13 cellular contexts compared by ENCODE assay signal in genomic region chr4:1643971-1644735, GRCh38. TPM values are rescaled to one million over a fixed set of nuclear protein-coding genes. Genes with fewer than 3 reads are reported as not detected.
DNase-seq lines count a peak whose midpoint lies in the region; TF ChIP-seq lines count a peak whose summit lies in the region.
"Had no signal": no experiment of that assay in that cellular context is flagged by ENCODE, and none has a peak within 500 bp of the region (broad histone marks: within the 10 kb centered on the region; RNA-seq: fewer than 3 reads in every experiment).

No MANE protein-coding gene starts in this region.

- peak overlapping the region; percentile 68 for H3K9ac ChIP-seq in neuronal stem cell (ENCODE audit: low read depth, low read length, poor library complexity)

- H3K27ac ChIP-seq in cardiac muscle cell (peak overlapping the region; percentile 89), right atrium auricular region (no peak overlapping the region), cingulate gyrus (ENCODE audit: low read depth, low read length) (peak overlapping the region; percentile 99), neuronal stem cell (replicated peaks; ENCODE audit: low read length) (no peak overlapping the region), transverse colon (peak overlapping the region; percentile 56 to 77 (median 64))
- H3K27ac ChIP-seq: 22Rv1 had no signal

- H2AK5ac ChIP-seq in neuronal stem cell (ENCODE audit: low read depth, low read length) = peak overlapping the region; percentile 81

- no CpG with 5 or more reads among the region's 48 CpGs for WGBS in neuronal stem cell (ENCODE audit: extremely low coverage in 2 of 2, insufficient read length in 2 of 2, insufficient replicate concordance in 1 of 2), 2 donors
- 90 to 95% methylated on average over 4 to 44 of the region's 48 CpGs for WGBS in transverse colon (ENCODE audit: low coverage in 1 of 2), 2 donors

- H3K4me3 ChIP-seq in cardiac muscle cell = no peak overlapping the region
- H3K4me3 ChIP-seq in right atrium auricular region = no peak overlapping the region
- no peak overlapping the region for H3K4me3 ChIP-seq in neuronal stem cell (ENCODE audit: low read length in 2 of 2)
- no peak overlapping the region for H3K4me3 ChIP-seq in transverse colon

- peak overlapping the region; percentile 98 for H2AFZ ChIP-seq in neuronal stem cell (ENCODE audit: low read length)

- H3K27me3 ChIP-seq in cardiac muscle cell (no peaks in the 10 kb centered on the region), right atrium auricular region (no peaks in the 10 kb centered on the region), neuronal stem cell (ENCODE audit: control insufficient read depth in 3 of 3, insufficient read depth in 3 of 3, low read depth in 1 of 3, low read length in 3 of 3) (peaks cover 0 to 4% (median 0%) of the 10 kb centered on the region in 3 experiments), transverse colon (no peaks in the 10 kb centered on the region)

- H2BK12ac ChIP-seq in neuronal stem cell (ENCODE audit: low read length) = no peak overlapping the region

- H3K36me3 ChIP-seq in cardiac muscle cell (no peaks in the 10 kb centered on the region), right atrium auricular region (no peaks in the 10 kb centered on the region), neuronal stem cell (replicated peaks in 1 of 2; ENCODE audit: control insufficient read depth in 2 of 2, insufficient read depth in 2 of 2, low read length in 2 of 2) (no peaks in the 10 kb centered on the region), transverse colon (no peaks in the 10 kb centered on the region)

- H3K14ac ChIP-seq in neuronal stem cell (ENCODE audit: low read length) = peak overlapping the region; percentile 17

- no peak overlapping the region for H3K4me2 ChIP-seq in neuronal stem cell (ENCODE audit: insufficient read depth, low read length, poor library complexity, severe bottlenecking)

- no peak overlapping the region for H2BK120ac ChIP-seq in neuronal stem cell (ENCODE audit: low read depth, low read length)

- H3K18ac ChIP-seq in neuronal stem cell (ENCODE audit: low read length) = peak overlapping the region; percentile 88

- TF ChIP-seq CTCF in cardiac muscle cell (IDR thresholded peaks at IDR 0.05; ENCODE audit: low read depth, low read length) (no peak), right atrium auricular region (IDR thresholded peaks at IDR 0.05) (no peak), transverse colon (IDR thresholded peaks at IDR 0.05) (no peak)

- H4K91ac ChIP-seq in neuronal stem cell (ENCODE audit: low read depth, low read length, poor library complexity) = peak overlapping the region; percentile 61

- intact Hi-C loops in transverse colon (cut with DNase I; ENCODE audit: low total_unique reads) = no loop called here

- H3K9me3 ChIP-seq in cardiac muscle cell (ENCODE audit: low read depth) (no peaks in the 10 kb centered on the region), right atrium auricular region (no peaks in the 10 kb centered on the region), neuronal stem cell (replicated peaks in 1 of 2; ENCODE audit: control insufficient read depth in 2 of 2, insufficient read depth in 1 of 2, low read depth in 1 of 2, low read length in 2 of 2) (no peaks in the 10 kb centered on the region), transverse colon (no peaks in the 10 kb centered on the region)

- peak overlapping the region; percentile 56 for H3K23ac ChIP-seq in neuronal stem cell (ENCODE audit: low read depth, low read length, poor library complexity)

- H3K4me1 ChIP-seq in cardiac muscle cell (ENCODE audit: low read depth) (peaks cover 17% of the 10 kb centered on the region), right atrium auricular region (peaks cover 0 to 7% of the 10 kb centered on the region in 2 donors), neuronal stem cell (ENCODE audit: control insufficient read depth in 2 of 2, insufficient read depth in 1 of 2, low read depth in 1 of 2, low read length in 2 of 2) (peaks cover 7 to 12% of the 10 kb centered on the region in 2 donors), transverse colon (no peaks in the 10 kb centered on the region)

- H3K79me1 ChIP-seq in neuronal stem cell (ENCODE audit: low read depth, low read length) = peaks cover 2% of the 10 kb centered on the region

- H2BK15ac ChIP-seq in neuronal stem cell (ENCODE audit: low read length) = peak overlapping the region; percentile 88

- in situ Hi-C loops in transverse colon (cut with MboI; ENCODE audit: low pct_ligation_motif_present in 1 of 4, low pct_unique_long_range_greater_than_20kb in 1 of 4, low sequenced_read_pairs in 3 of 4) = loop anchor here in 1 of 4 donors (25.0 kb wide), 1 partner anchor 282 kb away; no protein-coding TSS in a partner anchor

- no peak for TF ChIP-seq EP300 in transverse colon (IDR thresholded peaks at IDR 0.05; ENCODE audit: low read depth)

- no peak overlapping the region for H4K8ac ChIP-seq in neuronal stem cell (ENCODE audit: low read depth, low read length)

- DNase-seq in cardiac muscle cell (ENCODE audit: low read depth in 1 of 2, low spot score in 1 of 2) (no peak), right atrium auricular region (ENCODE audit: low spot score) (no peak), neuronal stem cell (ENCODE audit: low spot score) (no peak), transverse colon (no peak), dermis blood vessel endothelial cell (no peak), cerebellar nuclear complex (lab: John Stamatoyannopoulos, UW) (no peak)
- DNase-seq in activated CD4-positive, alpha-beta T cell treated with anti-CD3 and anti-CD28 coated beads, Interleukin-2, amount 50 U/mL, for 48 hours = no peak
- DNase-seq: H9, KBM-7, NCI-H146, NCI-H2081 treated with DMSO at 0.1 percent for 48 hours had no signal

- H3K4ac ChIP-seq in neuronal stem cell (ENCODE audit: low read length) = no peak overlapping the region

- H2BK5ac ChIP-seq in neuronal stem cell (ENCODE audit: low read length) = peak overlapping the region; percentile 61

- TF ChIP-seq POLR2A in transverse colon (IDR thresholded peaks at IDR 0.05) = no peak

RNA-seq across cellular contexts. Expression of gene FAM53A, which starts 40.0 kb away (rescaled TPM):
- total RNA-seq in cardiac muscle cell (7.1 and 11.8 TPM in 2 replicates), right atrium auricular region (1 to 10 TPM; 1.0 to 1.9 TPM), transverse colon (10 to 100 TPM in 1 of 4 donors, 1 to 10 TPM in 3; 1.4 to 32.9 (median 2.7) TPM), dermis blood vessel endothelial cell (1.1 and 2.4 TPM in 2 replicates)
- polyA plus RNA-seq in cardiac muscle cell = 7.1 and 11.4 TPM in 2 replicates
- polyA plus RNA-seq in neuronal stem cell (2013, experiment 1 of 2) = 2.0 TPM
- 1.3 TPM for polyA plus RNA-seq in neuronal stem cell (2013, experiment 2 of 2)

Comparison
In these comparisons a context has a peak if more than half of its experiments do, and no peak if none do; other contexts are left out.
1. H3K27ac ChIP-seq: peak in cardiac muscle cell (single experiment), cingulate gyrus (single experiment) and transverse colon (4 of 4); none in right atrium auricular region (0 of 2) and neuronal stem cell (single experiment).